1 cellular context compared by ENCODE assay signal in the genomic region with DNA sequence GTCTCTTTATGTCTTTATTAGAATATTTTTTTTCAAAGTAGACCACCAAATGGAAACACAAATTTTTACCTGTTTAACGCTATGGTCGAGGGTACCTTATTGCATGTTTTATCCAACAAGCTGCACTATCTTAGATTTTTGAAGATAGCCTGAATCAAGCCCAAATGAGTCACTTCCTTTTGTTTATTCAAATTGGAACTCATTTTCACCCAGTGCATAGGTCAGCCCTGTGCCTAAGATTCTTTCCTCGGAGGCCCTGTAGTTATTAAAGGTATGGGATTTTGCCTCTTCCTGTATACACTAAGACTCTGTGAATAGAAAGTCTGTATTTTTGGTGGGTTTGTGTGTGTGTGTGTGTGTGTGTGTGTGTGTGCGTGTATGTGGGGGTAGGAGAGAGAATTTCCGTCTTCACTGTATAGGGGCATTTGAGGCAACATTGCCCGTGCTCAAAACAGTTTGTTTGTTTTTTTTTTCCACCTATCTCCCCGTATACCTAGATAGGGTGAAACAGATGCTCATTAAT.
TF ChIP-seq lines count a peak whose summit lies in the region.

No MANE protein-coding gene starts in this region.

TF ChIP-seq in GM12878, 131 proteins besides CTCF, POLR2A, EP300 and RAD21:
- TF ChIP-seq, protein P1, sequence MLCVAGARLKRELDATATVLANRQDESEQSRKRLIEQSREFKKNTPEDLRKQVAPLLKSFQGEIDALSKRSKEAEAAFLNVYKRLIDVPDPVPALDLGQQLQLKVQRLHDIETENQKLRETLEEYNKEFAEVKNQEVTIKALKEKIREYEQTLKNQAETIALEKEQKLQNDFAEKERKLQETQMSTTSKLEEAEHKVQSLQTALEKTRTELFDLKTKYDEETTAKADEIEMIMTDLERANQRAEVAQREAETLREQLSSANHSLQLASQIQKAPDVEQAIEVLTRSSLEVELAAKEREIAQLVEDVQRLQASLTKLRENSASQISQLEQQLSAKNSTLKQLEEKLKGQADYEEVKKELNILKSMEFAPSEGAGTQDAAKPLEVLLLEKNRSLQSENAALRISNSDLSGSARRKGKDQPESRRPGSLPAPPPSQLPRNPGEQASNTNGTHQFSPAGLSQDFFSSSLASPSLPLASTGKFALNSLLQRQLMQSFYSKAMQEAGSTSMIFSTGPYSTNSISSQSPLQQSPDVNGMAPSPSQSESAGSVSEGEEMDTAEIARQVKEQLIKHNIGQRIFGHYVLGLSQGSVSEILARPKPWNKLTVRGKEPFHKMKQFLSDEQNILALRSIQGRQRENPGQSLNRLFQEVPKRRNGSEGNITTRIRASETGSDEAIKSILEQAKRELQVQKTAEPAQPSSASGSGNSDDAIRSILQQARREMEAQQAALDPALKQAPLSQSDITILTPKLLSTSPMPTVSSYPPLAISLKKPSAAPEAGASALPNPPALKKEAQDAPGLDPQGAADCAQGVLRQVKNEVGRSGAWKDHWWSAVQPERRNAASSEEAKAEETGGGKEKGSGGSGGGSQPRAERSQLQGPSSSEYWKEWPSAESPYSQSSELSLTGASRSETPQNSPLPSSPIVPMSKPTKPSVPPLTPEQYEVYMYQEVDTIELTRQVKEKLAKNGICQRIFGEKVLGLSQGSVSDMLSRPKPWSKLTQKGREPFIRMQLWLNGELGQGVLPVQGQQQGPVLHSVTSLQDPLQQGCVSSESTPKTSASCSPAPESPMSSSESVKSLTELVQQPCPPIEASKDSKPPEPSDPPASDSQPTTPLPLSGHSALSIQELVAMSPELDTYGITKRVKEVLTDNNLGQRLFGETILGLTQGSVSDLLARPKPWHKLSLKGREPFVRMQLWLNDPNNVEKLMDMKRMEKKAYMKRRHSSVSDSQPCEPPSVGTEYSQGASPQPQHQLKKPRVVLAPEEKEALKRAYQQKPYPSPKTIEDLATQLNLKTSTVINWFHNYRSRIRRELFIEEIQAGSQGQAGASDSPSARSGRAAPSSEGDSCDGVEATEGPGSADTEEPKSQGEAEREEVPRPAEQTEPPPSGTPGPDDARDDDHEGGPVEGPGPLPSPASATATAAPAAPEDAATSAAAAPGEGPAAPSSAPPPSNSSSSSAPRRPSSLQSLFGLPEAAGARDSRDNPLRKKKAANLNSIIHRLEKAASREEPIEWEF (IDR thresholded peaks at IDR 0.05; ENCODE audit: insufficient replicate concordance, low read depth, low read length), result no peak
- TF ChIP-seq FOS (IDR thresholded peaks at IDR 0.05; ENCODE audit: borderline replicate concordance, extremely low read depth, insufficient read length) (no peak), RFX5 (IDR thresholded peaks at IDR 0.05; ENCODE audit: low read depth, low read length) (no peak), PBX3 (IDR thresholded peaks at IDR 0.05; ENCODE audit: insufficient replicate concordance, low read depth, low read length) (no peak), SPI1 (IDR thresholded peaks at IDR 0.05; ENCODE audit: borderline replicate concordance, insufficient read depth, low read depth, low read length) (no peak), ATF7 (IDR thresholded peaks at IDR 0.05; ENCODE audit: low read depth) (no peak), POU2F2 (IDR thresholded peaks at IDR 0.05; ENCODE audit: borderline replicate concordance, low read depth, low read length) (no peak), SIX5 (IDR thresholded peaks at IDR 0.05; ENCODE audit: low read depth, low read length, severe bottlenecking) (no peak), IRF5 (IDR thresholded peaks at IDR 0.05; ENCODE audit: borderline replicate concordance) (no peak), EGR1 (IDR thresholded peaks at IDR 0.05; ENCODE audit: borderline replicate concordance in 1 of 2, low read depth in 2 of 2, low read length in 2 of 2) (no peak)
- TF ChIP-seq, protein P2, sequence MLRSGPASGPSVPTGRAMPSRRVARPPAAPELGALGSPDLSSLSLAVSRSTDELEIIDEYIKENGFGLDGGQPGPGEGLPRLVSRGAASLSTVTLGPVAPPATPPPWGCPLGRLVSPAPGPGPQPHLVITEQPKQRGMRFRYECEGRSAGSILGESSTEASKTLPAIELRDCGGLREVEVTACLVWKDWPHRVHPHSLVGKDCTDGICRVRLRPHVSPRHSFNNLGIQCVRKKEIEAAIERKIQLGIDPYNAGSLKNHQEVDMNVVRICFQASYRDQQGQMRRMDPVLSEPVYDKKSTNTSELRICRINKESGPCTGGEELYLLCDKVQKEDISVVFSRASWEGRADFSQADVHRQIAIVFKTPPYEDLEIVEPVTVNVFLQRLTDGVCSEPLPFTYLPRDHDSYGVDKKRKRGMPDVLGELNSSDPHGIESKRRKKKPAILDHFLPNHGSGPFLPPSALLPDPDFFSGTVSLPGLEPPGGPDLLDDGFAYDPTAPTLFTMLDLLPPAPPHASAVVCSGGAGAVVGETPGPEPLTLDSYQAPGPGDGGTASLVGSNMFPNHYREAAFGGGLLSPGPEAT (IDR thresholded peaks at IDR 0.05; ENCODE audit: low read depth), result no peak
